ENCODE assay signal across 18 cellular contexts in genomic region chr1:235286667-235287066, GRCh38. TPM values are rescaled to one million over a fixed set of nuclear protein-coding genes. Genes with fewer than 3 reads are reported as not detected.
DNase-seq lines count a peak whose midpoint lies in the region; ATAC-seq, FAIRE-seq and TF ChIP-seq lines count a peak whose summit lies in the region.
"Had no signal": no experiment of that assay in that cellular context is flagged by ENCODE, and none has a peak within 500 bp of the region (broad histone marks: within the 10 kb centered on the region; RNA-seq: fewer than 3 reads in every experiment).

No MANE protein-coding gene starts in this region.

- DNase-seq in CD4-positive, CD25-positive, alpha-beta regulatory T cell, result no peak
- DNase-seq in GM23248 (peak; percentile 34), K562 (ENCODE audit: extremely low read depth in 1 of 4, low spot score in 3 of 4) (no peak), SIG-M5 (lab: John Stamatoyannopoulos, UW) (no peak), NCI-H774 (lab: John Stamatoyannopoulos, UW) (no peak), globus pallidus (ENCODE audit: low spot score) (no peak)
- no peak for DNase-seq in naive thymus-derived CD8-positive, alpha-beta T cell
- DNase-seq in stimulated activated naive B cell treated with anti-CD40 and anti-IgM and Interleukin-4, amounts not matched to agents 10 μg/mL and 1 μg/mL and 100 μg/mL, for 72 hours, result no peak
- DNase-seq: cerebellar nuclear complex; effector memory CD4-positive, alpha-beta T cell; left cardiac atrium; midbrain; NCI-H187; NCI-H345 had no signal

- H3K9ac ChIP-seq in GM23248 (no peak overlapping the region), K562 (ENCODE audit: insufficient read depth in 1 of 2, low read depth in 2 of 2, low read length in 2 of 2) (no peak overlapping the region)

- POLR2A ChIA-PET in K562 (lab: Yijun Ruan, JAX), result interaction anchor here (0.6 kb wide), 2 partner anchors 32 to 191 kb away, joined by 3 read pairs; no protein-coding TSS in a partner anchor
- POLR2A ChIA-PET in naive thymus-derived CD8-positive, alpha-beta T cell (lab: Charles Lee), result no interaction called here

- H3K4me1 ChIP-seq in CD4-positive, CD25-positive, alpha-beta regulatory T cell (ENCODE audit: control insufficient read depth, insufficient read depth, low read length, poor library complexity, severe bottlenecking), result peaks cover 51% of the 10 kb centered on the region
- H3K4me1 ChIP-seq in GM23248 (ENCODE audit: insufficient read depth) (peaks cover 9% of the 10 kb centered on the region; the same call in 1 of the 2 replicates), K562 (replicated peaks in 1 of 2; ENCODE audit: control insufficient read depth in 2 of 2, insufficient read depth in 2 of 2, low read length in 2 of 2) (peaks cover 13 to 30% of the 10 kb centered on the region in 2 experiments)

- peak overlapping the region; percentile 34 for H3K4me3 ChIP-seq in CD4-positive, CD25-positive, alpha-beta regulatory T cell (ENCODE audit: low read depth, low read length)
- H3K4me3 ChIP-seq in GM23248 (no peak overlapping the region), K562 (no peak overlapping the region)
- H3K4me3 ChIP-seq: right atrium auricular region had no signal

- no peak for FAIRE-seq in K562 (lab: Jason Lieb, UNC)
- FAIRE-seq: G401.6 had no signal

- no TSS peak for BruUV-seq in K562 (replicated peaks; lab: Mats Ljungman, UMichigan)

- peak overlapping the region in 2 of 3 donors; percentile 13 to 43 for H3K27ac Mint-ChIP-seq in CD4-positive, CD25-positive, alpha-beta regulatory T cell
- H3K27ac Mint-ChIP-seq in naive thymus-derived CD8-positive, alpha-beta T cell, result peak overlapping the region; percentile 3 to 71 (median 30)
- no peak overlapping the region for H3K27ac Mint-ChIP-seq in stimulated activated naive B cell treated with anti-CD40 and anti-IgM and Interleukin-4, amounts not matched to agents 10 μg/mL and 1 μg/mL and 100 μg/mL, for 72 hours

- peaks cover 6% of the 10 kb centered on the region for H3K36me3 Mint-ChIP-seq in CD4-positive, CD25-positive, alpha-beta regulatory T cell
- H3K36me3 Mint-ChIP-seq in naive thymus-derived CD8-positive, alpha-beta T cell, result peaks cover 0 to 7% (median 2%) of the 10 kb centered on the region in 3 donors
- H3K36me3 Mint-ChIP-seq in stimulated activated naive B cell treated with anti-CD40 and anti-IgM and Interleukin-4, amounts not matched to agents 10 μg/mL and 1 μg/mL and 100 μg/mL, for 72 hours, result peaks cover 4 to 9% of the 10 kb centered on the region in 2 donors

- no peaks in the 10 kb centered on the region for H3K9me1 ChIP-seq in K562 (ENCODE audit: control insufficient read depth, insufficient read depth, low read length)

- H3K27ac ChIP-seq in CD4-positive, CD25-positive, alpha-beta regulatory T cell (ENCODE audit: insufficient read depth, low read length, poor library complexity, severe bottlenecking), result no peak overlapping the region
- H3K27ac ChIP-seq in GM23248 (no peak overlapping the region), K562 (ENCODE audit: extremely low read depth, low read depth, low read length) (no peak overlapping the region)
- H3K27ac ChIP-seq: neutrophil, right atrium auricular region had no signal

- no peak for TF ChIP-seq EP300 in K562 (IDR thresholded peaks at IDR 0.05; ENCODE audit: low read length)

- H3K4me1 Mint-ChIP-seq in CD4-positive, CD25-positive, alpha-beta regulatory T cell, result peaks cover 49 to 87% (median 65%) of the 10 kb centered on the region in 4 donors
- H3K4me1 Mint-ChIP-seq in naive thymus-derived CD8-positive, alpha-beta T cell, result peaks cover 25 to 87% (median 69%) of the 10 kb centered on the region in 4 donors
- H3K4me1 Mint-ChIP-seq in stimulated activated naive B cell treated with anti-CD40 and anti-IgM and Interleukin-4, amounts not matched to agents 10 μg/mL and 1 μg/mL and 100 μg/mL, for 72 hours, result peaks cover 17 to 70% of the 10 kb centered on the region in 2 donors

- peaks cover 100% of the 10 kb centered on the region for H3K79me2 ChIP-seq in GM23248 (ENCODE audit: insufficient read depth)
- H3K79me2 ChIP-seq in K562 (ENCODE audit: control insufficient read depth, insufficient read depth, low read length), result peaks cover 97% of the 10 kb centered on the region

- 67 to 76% methylated on average over 1 of the region's 1 CpG for WGBS in GM23248 (ENCODE audit: low coverage in 1 of 2, low lambda C conversion rate in 2 of 2, missing lambda C conversion rate in 2 of 2), 2 experiments
- 63% methylated on average over 1 of the region's 1 CpG for WGBS in K562 (ENCODE audit: insufficient coverage, low coverage, missing lambda C conversion rate)

- no peak overlapping the region for H3K4me2 ChIP-seq in GM23248 (ENCODE audit: unreplicated experiment)
- no peak overlapping the region for H3K4me2 ChIP-seq in K562 (ENCODE audit: insufficient read depth, low read length)

- TF ChIP-seq RAD21 in K562 (CRISPR knock-in tag; conservative IDR thresholded peaks at IDR 0.05 in 1 of 2, IDR thresholded peaks at IDR 0.05 in 1 of 2), result no peak

- 0 out of 2 replicates have a peak, but pooled peaks cover 5% of the 10 kb centered on the region for H3F3A ChIP-seq in GM23248 (ENCODE audit: insufficient read depth)

- H3K4me3 Mint-ChIP-seq in CD4-positive, CD25-positive, alpha-beta regulatory T cell, result peak overlapping the region in 3 of 4 donors; percentile 2 to 44 (median 44)
- H3K4me3 Mint-ChIP-seq in naive thymus-derived CD8-positive, alpha-beta T cell, result peak overlapping the region in 9 of 10 donors; percentile 12 to 61 (median 22)
- H3K4me3 Mint-ChIP-seq in stimulated activated naive B cell treated with anti-CD40 and anti-IgM and Interleukin-4, amounts not matched to agents 10 μg/mL and 1 μg/mL and 100 μg/mL, for 72 hours, result no peak overlapping the region

- no peak for TF ChIP-seq CTCF in K562 (IDR thresholded peaks at IDR 0.05 in 2 of 3, conservative IDR thresholded peaks at IDR 0.05 in 1 of 3; ENCODE audit: insufficient read depth in 2 of 3, low read depth in 1 of 3, low read length in 3 of 3)

- no peak for ATAC-seq in CD4-positive, CD25-positive, alpha-beta regulatory T cell (ENCODE audit: low read depth in 2 of 2)
- ATAC-seq in K562, result no peak
- ATAC-seq in naive thymus-derived CD8-positive, alpha-beta T cell, result peak in 1 of 2 donors; percentile 12
- no peak for ATAC-seq in stimulated activated naive B cell treated with anti-CD40 and anti-IgM and Interleukin-4, amounts not matched to agents 10 μg/mL and 1 μg/mL and 100 μg/mL, for 72 hours (replicated peaks)
- ATAC-seq: left cardiac atrium, Right ventricle myocardium inferior had no signal

- peaks cover 36% of the 10 kb centered on the region for H4K20me1 ChIP-seq in GM23248 (ENCODE audit: insufficient read depth)
- H4K20me1 ChIP-seq in K562 (replicated peaks; ENCODE audit: control insufficient read depth, insufficient read depth, low read length), result peaks cover 35% of the 10 kb centered on the region

- H3K36me3 ChIP-seq in CD4-positive, CD25-positive, alpha-beta regulatory T cell (ENCODE audit: control insufficient read depth, insufficient read depth, low read length), result peaks cover 3% of the 10 kb centered on the region
- no peaks in the 10 kb centered on the region for H3K36me3 ChIP-seq in GM23248 (ENCODE audit: low read depth)
- H3K36me3 ChIP-seq in K562 (ENCODE audit: control insufficient read depth, insufficient read depth, low read length), result no peaks in the 10 kb centered on the region
- H3K36me3 ChIP-seq: neutrophil, right atrium auricular region had no signal

- peaks cover 0 to 2% (median 0%) of the 10 kb centered on the region in 7 donors for H3K9me3 Mint-ChIP-seq in CD4-positive, CD25-positive, alpha-beta regulatory T cell
- H3K9me3 Mint-ChIP-seq in naive thymus-derived CD8-positive, alpha-beta T cell, result no peaks in the 10 kb centered on the region
- H3K9me3 Mint-ChIP-seq in stimulated activated naive B cell treated with anti-CD40 and anti-IgM and Interleukin-4, amounts not matched to agents 10 μg/mL and 1 μg/mL and 100 μg/mL, for 72 hours, result no peaks in the 10 kb centered on the region

- H3K27me3 Mint-ChIP-seq in CD4-positive, CD25-positive, alpha-beta regulatory T cell, result no peaks in the 10 kb centered on the region
- H3K27me3 Mint-ChIP-seq in naive thymus-derived CD8-positive, alpha-beta T cell, result no peaks in the 10 kb centered on the region
- H3K27me3 Mint-ChIP-seq in stimulated activated naive B cell treated with anti-CD40 and anti-IgM and Interleukin-4, amounts not matched to agents 10 μg/mL and 1 μg/mL and 100 μg/mL, for 72 hours, result no peaks in the 10 kb centered on the region

- no peaks in the 10 kb centered on the region for H3K9me2 ChIP-seq in GM23248 (ENCODE audit: insufficient read depth)

- intact Hi-C loops in K562 (cut with micrococcal nuclease), result no loop called here

- H3K9me3 ChIP-seq in CD4-positive, CD25-positive, alpha-beta regulatory T cell (ENCODE audit: control insufficient read depth in 2 of 2, low read length in 2 of 2), result no peaks in the 10 kb centered on the region
- H3K9me3 ChIP-seq in GM23248 (ENCODE audit: low read depth), result no peaks in the 10 kb centered on the region
- no peaks in the 10 kb centered on the region for H3K9me3 ChIP-seq in K562 (replicated peaks; ENCODE audit: control insufficient read depth, insufficient read depth, low read depth, low read length)
- H3K9me3 ChIP-seq: neutrophil, right atrium auricular region had no signal

- H2AFZ ChIP-seq in GM23248 (no peak overlapping the region), K562 (ENCODE audit: low read depth, low read length) (no peak overlapping the region)

- no peaks in the 10 kb centered on the region for H3K27me3 ChIP-seq in CD4-positive, CD25-positive, alpha-beta regulatory T cell (ENCODE audit: control insufficient read depth, insufficient read depth, low read length)
- no peaks in the 10 kb centered on the region for H3K27me3 ChIP-seq in GM23248 (replicated peaks; ENCODE audit: insufficient read depth)
- no peaks in the 10 kb centered on the region for H3K27me3 ChIP-seq in K562 (ENCODE audit: control insufficient read depth in 2 of 2, insufficient read depth in 2 of 2, low read length in 2 of 2)
- H3K27me3 ChIP-seq: neutrophil, right atrium auricular region had no signal

- CTCF ChIA-PET in K562 (lab: Yijun Ruan, JAX; ENCODE audit: low intra/inter-chr PET ratio), result interaction anchor here (0.8 kb wide), 1 partner anchor 34 kb away, joined by 4 read pairs; no protein-coding TSS in a partner anchor

- in situ Hi-C loops in GM23248 (cut with MboI) (no loop called here), K562 (cut with MboI) (no loop called here)

- TF ChIP-seq POLR2A in K562 (conservative IDR thresholded peaks at IDR 0.05), result no peak

RNA-seq across cellular contexts. Expression of gene ARID4B, which starts 41.3 kb away (rescaled TPM):
- total RNA-seq in CD4-positive, CD25-positive, alpha-beta regulatory T cell, result 192 TPM
- 10 to 100 TPM; 52.6 to 63.4 (median 56.1) TPM for polyA plus RNA-seq in CD4-positive, CD25-positive, alpha-beta regulatory T cell
- 15.0 and 17.8 TPM in 2 replicates for total RNA-seq in GM23248 (2014; rRNA removed; shearing (Covaris generic))
- polyA plus RNA-seq in GM23248 (2016; fragmentation: Nextera tagmentation; extraction: Ambion mirVana) (23.8 and 25.6 TPM in 2 replicates), K562 (2011; rRNA removed) (12.3 and 17.7 TPM in 2 replicates), K562 (2014; fragmentation: Illumina TruSeq; extraction: Trizol) (16.9 and 18.5 TPM in 2 replicates), K562 (2014; fragmentation: Nextera tagmentation; extraction: Ambion mirVana) (10 to 100 TPM in 1 of 2 experiments, 1 to 10 TPM in 1; 8.4 to 11.8 TPM), K562 (2014; rRNA removed) (13.1 and 14.3 TPM in 2 replicates)
- total RNA-seq in K562 (2011; cell fraction: chromatin; rRNA removed; ENCODE audit: low replicate concordance), result 87.6 and 197 TPM in 2 replicates
- 58.9 and 75.1 TPM in 2 replicates for total RNA-seq in K562 (2011; cell fraction: nucleolus; rRNA removed)
- total RNA-seq in K562 (2011; cell fraction: nucleoplasm; rRNA removed), result 72.0 and 86.5 TPM in 2 replicates
- total RNA-seq in K562 (2014; rRNA removed) (23.6 and 37.2 TPM in 2 replicates), K562 (2014; rRNA removed; fragmentation: Illumina TruSeq; extraction: Trizol) (37.9 and 42.9 TPM in 2 replicates), K562 (2015; rRNA removed; fragmentation: Illumina TruSeq; extraction: Trizol) (33.3 and 38.9 TPM in 2 replicates), K562 (2021) (24.2 and 24.4 TPM in 2 replicates)
- polyA plus RNA-seq in K562 (2011; cell fraction: cytosol; rRNA removed), result 2.4 and 4.6 TPM in 2 replicates
- 22.1 and 25.6 TPM in 2 replicates for polyA plus RNA-seq in K562 (2011; cell fraction: nucleus; rRNA removed)
- 12.7 and 14.0 TPM in 2 replicates for polyA plus RNA-seq in K562 (2012)
- polyA minus RNA-seq in K562 (2011; rRNA and poly(A)+ RNA removed), result 50.5 and 54.9 TPM in 2 replicates
- 16.7 and 29.3 TPM in 2 replicates for polyA minus RNA-seq in K562 (2011; cell fraction: cytosol; rRNA and poly(A)+ RNA removed)
- 34.6 and 80.0 TPM in 2 replicates for polyA minus RNA-seq in K562 (2011; cell fraction: nucleus; rRNA and poly(A)+ RNA removed)
- 100 to 1,000 TPM in 1 of 2 experiments, 10 to 100 TPM in 1; 92.2 to 105 TPM for total RNA-seq in naive thymus-derived CD8-positive, alpha-beta T cell
- polyA plus RNA-seq in naive thymus-derived CD8-positive, alpha-beta T cell, result 10 to 100 TPM; 37.4 to 58.0 (median 52.8) TPM

RNA-seq across cellular contexts. Expression of gene GGPS1, which starts 41.7 kb away (rescaled TPM):
- total RNA-seq in CD4-positive, CD25-positive, alpha-beta regulatory T cell, result 30.8 TPM
- 10 to 100 TPM; 60.2 to 82.0 (median 78.4) TPM for polyA plus RNA-seq in CD4-positive, CD25-positive, alpha-beta regulatory T cell
- 33.6 and 46.8 TPM in 2 replicates for total RNA-seq in GM23248 (2014; rRNA removed; shearing (Covaris generic))
- 59.4 and 59.9 TPM in 2 replicates for polyA plus RNA-seq in GM23248 (2016; fragmentation: Nextera tagmentation; extraction: Ambion mirVana)
- 7.8 and 28.4 TPM in 2 replicates for total RNA-seq in K562 (2011; cell fraction: chromatin; rRNA removed; ENCODE audit: low replicate concordance)
- total RNA-seq in K562 (2011; cell fraction: nucleolus; rRNA removed), result 5.3 and 8.7 TPM in 2 replicates
- 15.0 and 24.5 TPM in 2 replicates for total RNA-seq in K562 (2011; cell fraction: nucleoplasm; rRNA removed)
- total RNA-seq in K562 (2014; rRNA removed), result 18.8 and 29.7 TPM in 2 replicates
- total RNA-seq in K562 (2014; rRNA removed; fragmentation: Illumina TruSeq; extraction: Trizol), result 50.3 and 66.8 TPM in 2 replicates
- 35.6 and 36.7 TPM in 2 replicates for total RNA-seq in K562 (2015; rRNA removed; fragmentation: Illumina TruSeq; extraction: Trizol)
- 56.3 and 59.1 TPM in 2 replicates for total RNA-seq in K562 (2021)
- polyA plus RNA-seq in K562 (2011; rRNA removed), result 79.2 and 98.2 TPM in 2 replicates
- 25.8 and 49.3 TPM in 2 replicates for polyA plus RNA-seq in K562 (2011; cell fraction: cytosol; rRNA removed)
- 17.2 and 24.5 TPM in 2 replicates for polyA plus RNA-seq in K562 (2011; cell fraction: nucleus; rRNA removed)
- polyA plus RNA-seq in K562 (2012), result 39.7 and 48.5 TPM in 2 replicates
- polyA plus RNA-seq in K562 (2014; fragmentation: Illumina TruSeq; extraction: Trizol), result 70.4 and 72.1 TPM in 2 replicates
- polyA plus RNA-seq in K562 (2014; fragmentation: Nextera tagmentation; extraction: Ambion mirVana), result 100 to 1,000 TPM in 1 of 2 experiments, 10 to 100 TPM in 1; 97.8 to 104 TPM
- 45.5 and 47.2 TPM in 2 replicates for polyA plus RNA-seq in K562 (2014; rRNA removed)
- 53.9 and 65.6 TPM in 2 replicates for polyA minus RNA-seq in K562 (2011; rRNA and poly(A)+ RNA removed)
- polyA minus RNA-seq in K562 (2011; cell fraction: cytosol; rRNA and poly(A)+ RNA removed), result 21.8 and 24.4 TPM in 2 replicates
- polyA minus RNA-seq in K562 (2011; cell fraction: nucleus; rRNA and poly(A)+ RNA removed), result 6.7 and 18.1 TPM in 2 replicates
- 10 to 100 TPM; 55.1 to 55.3 TPM for total RNA-seq in naive thymus-derived CD8-positive, alpha-beta T cell
- polyA plus RNA-seq in naive thymus-derived CD8-positive, alpha-beta T cell, result 10 to 100 TPM; 43.7 to 69.4 (median 57.3) TPM

Comparison
In these comparisons a context has a peak if more than half of its experiments do, and no peak if none do; other contexts are left out.
1. H3K4me3 Mint-ChIP-seq: peak in CD4-positive, CD25-positive, alpha-beta regulatory T cell (3 of 4) and naive thymus-derived CD8-positive, alpha-beta T cell (9 of 10); none in stimulated activated naive B cell treated with anti-CD40 and anti-IgM and Interleukin-4, amounts not matched to agents 10 μg/mL and 1 μg/mL and 100 μg/mL, for 72 hours (0 of 2).